ENCODE assay signal across 9 cellular contexts in genomic region chr6:28161410-28162079, GRCh38. TPM values are rescaled to one million over a fixed set of nuclear protein-coding genes. Genes with fewer than 3 reads are reported as not detected.
DNase-seq lines count a peak whose midpoint lies in the region; ATAC-seq and TF ChIP-seq lines count a peak whose summit lies in the region.
"Had no signal": no experiment of that assay in that cellular context is flagged by ENCODE, and none has a peak within 500 bp of the region (broad histone marks: within the 10 kb centered on the region; RNA-seq: fewer than 3 reads in every experiment).

No MANE protein-coding gene starts in this region.

- peaks cover 28% of the 10 kb centered on the region for H3K36me3 Mint-ChIP-seq in osteocyte (ENCODE audit: unreplicated experiment)

- H3K27me3 Mint-ChIP-seq in osteocyte (ENCODE audit: unreplicated experiment) = no peaks in the 10 kb centered on the region

- no peaks in the 10 kb centered on the region for H3K27me3 ChIP-seq in thoracic aorta (replicated peaks; ENCODE audit: insufficient read depth)

- H3K27ac Mint-ChIP-seq in osteocyte (ENCODE audit: unreplicated experiment) = no peak overlapping the region

- no peak for TF ChIP-seq CTCF in osteocyte (IDR thresholded peaks at IDR 0.05)
- no peak for TF ChIP-seq CTCF in thoracic aorta (IDR thresholded peaks at IDR 0.05)

- H3K27ac ChIP-seq in thoracic aorta = no peak overlapping the region

- TF ChIP-seq POLR2A in Raji (IDR thresholded peaks at IDR 0.05; ENCODE audit: insufficient read depth, low read depth, low read length) = peak; percentile 64

- H3K4me1 Mint-ChIP-seq in osteocyte (ENCODE audit: unreplicated experiment) = peaks cover 12% of the 10 kb centered on the region

- H3K4me1 ChIP-seq in thoracic aorta (ENCODE audit: control insufficient read depth in 1 of 2, low read depth in 2 of 2) = peaks cover 3 to 17% of the 10 kb centered on the region in 2 donors

- H3K4me3 Mint-ChIP-seq in osteocyte (ENCODE audit: unreplicated experiment) = peak overlapping the region; percentile 72

- H3K4me3 ChIP-seq in thoracic aorta = peak overlapping the region; percentile 75

- peak; percentile 89 for DNase-seq in AG20443 (ENCODE audit: low spot score)
- peak; percentile 45 to 80 (median 67) for DNase-seq in activated naive CD4-positive, alpha-beta T cell (lab: John Stamatoyannopoulos, UW)
- DNase-seq in glomerular visceral epithelial cell (ENCODE audit: extremely low spot score) = peak; percentile 74
- no peak for DNase-seq in osteocyte (ENCODE audit: extremely low spot score, unreplicated experiment)
- no peak for DNase-seq in thoracic aorta (ENCODE audit: low spot score)

- no peaks in the 10 kb centered on the region for H3K9me3 ChIP-seq in thoracic aorta

- H3K9me3 Mint-ChIP-seq in osteocyte (ENCODE audit: unreplicated experiment) = peaks cover 4% of the 10 kb centered on the region

- ATAC-seq in GM19372 (IDR thresholded peaks at IDR 0.05; ENCODE audit: low read depth, unreplicated experiment) (peak; percentile 93), HG03571 (IDR thresholded peaks at IDR 0.05; ENCODE audit: unreplicated experiment) (peak; percentile 93), thoracic aorta (ENCODE audit: insufficient number of reproducible peaks, low FRiP score, low read depth) (no peak)
- ATAC-seq: HCT116 had no signal

- H3K36me3 ChIP-seq in thoracic aorta = no peaks in the 10 kb centered on the region

RNA-seq across cellular contexts. Expression of gene ZKSCAN8, which starts 19.9 kb away (rescaled TPM):
- 34.7 and 36.3 TPM in 2 replicates for total RNA-seq in osteocyte
- 10 to 100 TPM; 19.2 to 36.2 TPM for total RNA-seq in thoracic aorta

RNA-seq across cellular contexts. Expression of gene ZSCAN16, which starts 37.1 kb away (rescaled TPM):
- 4.8 and 5.1 TPM in 2 replicates for total RNA-seq in osteocyte
- total RNA-seq in thoracic aorta = 1 to 10 TPM in 1 of 2 donors, under 1 TPM in 1; 0.81 to 2.5 TPM

Comparison
In these comparisons a context has a peak if more than half of its experiments do, and no peak if none do; other contexts are left out.
1. DNase-seq: peak in AG20443 (single experiment), activated naive CD4-positive, alpha-beta T cell (4 of 4) and glomerular visceral epithelial cell (single experiment); none in osteocyte (single experiment) and thoracic aorta (single experiment).